Comparison of ENCODE assay signal across 8 cellular contexts in genomic region chr3:126752303-126753190, GRCh38. TPM values are rescaled to one million over a fixed set of nuclear protein-coding genes. Genes with fewer than 3 reads are reported as not detected.
DNase-seq lines count a peak whose midpoint lies in the region; ATAC-seq, FAIRE-seq and TF ChIP-seq lines count a peak whose summit lies in the region.

No MANE protein-coding gene starts in this region.

- H3K4me1 Mint-ChIP-seq in CD4-positive, alpha-beta T cell (ENCODE audit: low read depth): peaks cover 8% of the 10 kb centered on the region

- CTCF ChIA-PET in CD4-positive, alpha-beta T cell (lab: Charles Lee): interaction anchor here (1.2 kb wide), 1 partner anchor 792 kb away, joined by 3 read pairs; no protein-coding TSS in a partner anchor
- CTCF ChIA-PET in K562 (lab: Yijun Ruan, JAX; ENCODE audit: low intra/inter-chr PET ratio): interaction anchor here (2.2 kb wide), 1 partner anchor 230 kb away, joined by 17 read pairs; the partner anchor contains the start of gene PLXNA1

- intact Hi-C loops in CD4-positive, alpha-beta T cell (cut with DNase I, micrococcal nuclease): loop anchor here in 1 of 2 experiments (2.0 to 5.0 kb wide), 2 partner anchors 705 to 792 kb away; no protein-coding TSS in a partner anchor
- intact Hi-C loops in K562 (cut with micrococcal nuclease): loop anchor here (1.0 to 5.0 kb wide), 3 partner anchors 75 to 230 kb away; no protein-coding TSS in a partner anchor

- H3K27me3 ChIP-seq in CD4-positive, alpha-beta T cell (ENCODE audit: control insufficient read depth, insufficient read depth, low read length): no peaks in the 10 kb centered on the region
- H3K27me3 ChIP-seq in K562 (ENCODE audit: control insufficient read depth in 2 of 2, insufficient read depth in 2 of 2, low read length in 2 of 2) (no peaks in the 10 kb centered on the region), iPS DF 6.9 (ENCODE audit: control insufficient read depth, insufficient read depth, low read length) (no peaks in the 10 kb centered on the region), skeletal muscle satellite cell (ENCODE audit: control insufficient read depth, insufficient read depth, low read length) (no peaks in the 10 kb centered on the region)

- H3K4me3 ChIP-seq in K562 (no peak overlapping the region), iPS DF 6.9 (ENCODE audit: low read length) (no peak overlapping the region), skeletal muscle satellite cell (ENCODE audit: low read length) (no peak overlapping the region)

- H3K4me1 ChIP-seq in K562 (replicated peaks in 1 of 2; ENCODE audit: control insufficient read depth in 2 of 2, insufficient read depth in 2 of 2, low read length in 2 of 2) (peaks cover 4% of the 10 kb centered on the region in 2 experiments; a peak in 4 of 5 replicates), iPS DF 6.9 (ENCODE audit: control insufficient read depth, insufficient read depth, low read length) (peaks cover 8% of the 10 kb centered on the region), skeletal muscle satellite cell (ENCODE audit: control insufficient read depth, insufficient read depth, low read length) (peaks cover 3% of the 10 kb centered on the region)

- H3K9me3 ChIP-seq in CD4-positive, alpha-beta T cell (ENCODE audit: control insufficient read depth, low read length): no peaks in the 10 kb centered on the region
- H3K9me3 ChIP-seq in K562 (replicated peaks; ENCODE audit: control insufficient read depth, insufficient read depth, low read depth, low read length) (no peaks in the 10 kb centered on the region), iPS DF 6.9 (ENCODE audit: control insufficient read depth, insufficient read depth, low read length) (no peaks in the 10 kb centered on the region), skeletal muscle satellite cell (replicated peaks; ENCODE audit: low read length) (no peaks in the 10 kb centered on the region)

- ATAC-seq in CD4-positive, alpha-beta T cell (ENCODE audit: poor library complexity): no peak
- ATAC-seq in GM19463 (IDR thresholded peaks at IDR 0.05; ENCODE audit: unreplicated experiment): peak; percentile 68
- ATAC-seq in K562: peak; percentile 100
- ATAC-seq in HG03354 (IDR thresholded peaks at IDR 0.05; ENCODE audit: poor library complexity, severe bottlenecking, unreplicated experiment): no peak

- no peak for TF ChIP-seq POLR2A in K562 (conservative IDR thresholded peaks at IDR 0.05)

- H2AFZ ChIP-seq in K562 (ENCODE audit: low read depth, low read length): 0 out of 2 replicates have a peak overlapping the region, but pooled peaks have one; percentile 40

- no peak overlapping the region for H3K4me3 Mint-ChIP-seq in CD4-positive, alpha-beta T cell

- H3K27me3 Mint-ChIP-seq in CD4-positive, alpha-beta T cell: no peaks in the 10 kb centered on the region

- TF ChIP-seq CTCF in CD4-positive, alpha-beta T cell (IDR thresholded peaks at IDR 0.05): peak; percentile 35
- TF ChIP-seq CTCF in K562 (IDR thresholded peaks at IDR 0.05 in 2 of 3, conservative IDR thresholded peaks at IDR 0.05 in 1 of 3; ENCODE audit: insufficient read depth in 2 of 3, low read depth in 1 of 3, low read length in 3 of 3): peak; percentile 85 to 86 (median 85)

- H3K9me1 ChIP-seq in K562 (ENCODE audit: control insufficient read depth, insufficient read depth, low read length): no peaks in the 10 kb centered on the region

- DNase-seq in CD4-positive, alpha-beta T cell: peak in 9 of 10 experiments; percentile 6 to 39 (median 19)
- peak; percentile 53 for DNase-seq in NCI-H1092 (lab: John Stamatoyannopoulos, UW)
- peak; percentile 16 to 67 for DNase-seq in SW 1271 (lab: John Stamatoyannopoulos, UW)
- peak; percentile 66 to 76 (median 70) for DNase-seq in K562 (ENCODE audit: extremely low read depth in 1 of 4, low spot score in 3 of 4)
- peak; percentile 84 for DNase-seq in iPS DF 6.9 (ENCODE audit: low read depth, low spot score)

- in situ Hi-C loops in K562 (cut with MboI): loop anchor here (5.0 kb wide), 1 partner anchor 225 kb away; no protein-coding TSS in a partner anchor

- 45% methylated on average over 8 of the region's 15 CpGs for WGBS in K562 (ENCODE audit: insufficient coverage, low coverage, missing lambda C conversion rate)
- WGBS in iPS DF 6.9 (ENCODE audit: insufficient coverage, insufficient read length): no CpG with 5 or more reads among the region's 15 CpGs

- H3K27ac ChIP-seq in CD4-positive, alpha-beta T cell (ENCODE audit: low read depth, low read length): no peak overlapping the region
- H3K27ac ChIP-seq in K562 (ENCODE audit: extremely low read depth, low read depth, low read length) (no peak overlapping the region; the same call in 2 of the 3 replicates), iPS DF 6.9 (ENCODE audit: low read length) (no peak overlapping the region)

- no TSS peak for BruUV-seq in K562 (replicated peaks; lab: Mats Ljungman, UMichigan)

- no peaks in the 10 kb centered on the region for H4K20me1 ChIP-seq in K562 (replicated peaks; ENCODE audit: control insufficient read depth, insufficient read depth, low read length)

- no peak for TF ChIP-seq EP300 in K562 (IDR thresholded peaks at IDR 0.05; ENCODE audit: low read length)

- H3K4me2 ChIP-seq in K562 (ENCODE audit: insufficient read depth, low read length) (no peak overlapping the region), skeletal muscle satellite cell (ENCODE audit: low read length) (no peak overlapping the region)

- POLR2A ChIA-PET in CD4-positive, alpha-beta T cell (lab: Charles Lee): no interaction called here
- POLR2A ChIA-PET in K562 (lab: Yijun Ruan, JAX): interaction anchor here (0.6 to 1.1 kb wide), 2 partner anchors 171 to 172 kb away, joined by 3 read pairs; no protein-coding TSS in a partner anchor

- peaks cover 5% of the 10 kb centered on the region for H3K36me3 Mint-ChIP-seq in CD4-positive, alpha-beta T cell (ENCODE audit: low read depth)

- no peaks in the 10 kb centered on the region for H3K79me2 ChIP-seq in K562 (ENCODE audit: control insufficient read depth, insufficient read depth, low read length)

- H3K36me3 ChIP-seq in K562 (ENCODE audit: control insufficient read depth, insufficient read depth, low read length) (no peaks in the 10 kb centered on the region; the same call in 2 of the 3 replicates), iPS DF 6.9 (ENCODE audit: control insufficient read depth, insufficient read depth, low read length) (no peaks in the 10 kb centered on the region), skeletal muscle satellite cell (ENCODE audit: insufficient read depth, low read length) (no peaks in the 10 kb centered on the region)

- no peaks in the 10 kb centered on the region for H3K9me3 Mint-ChIP-seq in CD4-positive, alpha-beta T cell

- no peak overlapping the region for H3K27ac Mint-ChIP-seq in CD4-positive, alpha-beta T cell

- FAIRE-seq in K562 (lab: Jason Lieb, UNC): peak; percentile 80

- peak; percentile 85 to 92 for TF ChIP-seq RAD21 in K562 (CRISPR knock-in tag; conservative IDR thresholded peaks at IDR 0.05 in 1 of 2, IDR thresholded peaks at IDR 0.05 in 1 of 2)

- no peak overlapping the region for H3K9ac ChIP-seq in K562 (ENCODE audit: insufficient read depth in 1 of 2, low read depth in 2 of 2, low read length in 2 of 2)
- peak overlapping the region; percentile 45 for H3K9ac ChIP-seq in skeletal muscle satellite cell (ENCODE audit: low read depth, low read length)

TF ChIP-seq in K562, 482 proteins besides CTCF, POLR2A, EP300 and RAD21 (continues in another document):
- TF ChIP-seq MYC (IDR thresholded peaks at IDR 0.05; ENCODE audit: low read depth, low read length) (peak; percentile 47; the same call in 1 of the 2 replicates), MYC (CRISPR knock-in tag; IDR thresholded peaks at IDR 0.05; ENCODE audit: borderline replicate concordance, low read depth) (no peak), L3MBTL2 (IDR thresholded peaks at IDR 0.05) (peak; percentile 42; the same call in 1 of the 2 replicates), YBX1 (IDR thresholded peaks at IDR 0.05) (no peak), ATF7 (IDR thresholded peaks at IDR 0.05) (0 out of 2 replicates have a peak, but pooled peaks have one; percentile 21), ZNF644 (tag; IDR thresholded peaks at IDR 0.05; ENCODE audit: low read depth) (no peak), RUNX1 (IDR thresholded peaks at IDR 0.05; ENCODE audit: low read depth) (no peak), MAFK (IDR thresholded peaks at IDR 0.05; ENCODE audit: low read length) (0 out of 2 replicates have a peak, but pooled peaks have one; percentile 17), FOS (IDR thresholded peaks at IDR 0.05; ENCODE audit: extremely low read depth, insufficient read length) (no peak), NRF1 (conservative IDR thresholded peaks at IDR 0.05 in 1 of 2, IDR thresholded peaks at IDR 0.05 in 1 of 2) (peak in 1 of 2 experiments; percentile 19; a peak in 2 of 4 replicates), TOE1 (IDR thresholded peaks at IDR 0.05; ENCODE audit: borderline replicate concordance) (0 out of 2 replicates have a peak, but pooled peaks have one; percentile 20), TOE1 (CRISPR knock-in tag; IDR thresholded peaks at IDR 0.05; ENCODE audit: borderline replicate concordance, low read depth) (no peak), STAG1 (CRISPR knock-in tag; IDR thresholded peaks at IDR 0.05; ENCODE audit: borderline replicate concordance) (peak; percentile 52; the same call in 1 of the 2 replicates), EWSR1 (IDR thresholded peaks at IDR 0.05; ENCODE audit: borderline replicate concordance, low read depth, partially characterized antibody) (no peak), CC2D1A (IDR thresholded peaks at IDR 0.05) (peak; percentile 22; the same call in 1 of the 2 replicates)

RNA-seq across cellular contexts. Expression of gene CHCHD6, which starts 48.5 kb away (rescaled TPM):
- total RNA-seq in CD4-positive, alpha-beta T cell: 1 to 10 TPM; 8.7 to 9.3 TPM
- total RNA-seq in K562 (2011; cell fraction: chromatin; rRNA removed; ENCODE audit: low replicate concordance): 8.7 and 19.3 TPM in 2 replicates
- total RNA-seq in K562 (2011; cell fraction: nucleolus; rRNA removed): 11.3 and 16.2 TPM in 2 replicates
- 8.1 and 12.4 TPM in 2 replicates for total RNA-seq in K562 (2011; cell fraction: nucleoplasm; rRNA removed)
- 13.8 and 18.9 TPM in 2 replicates for total RNA-seq in K562 (2014; rRNA removed)
- total RNA-seq in K562 (2014; rRNA removed; fragmentation: Illumina TruSeq; extraction: Trizol): 3.9 and 5.0 TPM in 2 replicates
- total RNA-seq in K562 (2015; rRNA removed; fragmentation: Illumina TruSeq; extraction: Trizol): 9.6 and 10.9 TPM in 2 replicates
- 16.5 and 18.6 TPM in 2 replicates for total RNA-seq in K562 (2021)
- 15.2 and 21.4 TPM in 2 replicates for polyA plus RNA-seq in K562 (2011; rRNA removed)
- polyA plus RNA-seq in K562 (2011; cell fraction: cytosol; rRNA removed): 18.7 and 21.5 TPM in 2 replicates
- polyA plus RNA-seq in K562 (2011; cell fraction: nucleus; rRNA removed): 9.4 and 10.1 TPM in 2 replicates
- 17.4 and 79.0 TPM in 2 replicates for polyA plus RNA-seq in K562 (2012)
- 7.6 and 10.4 TPM in 2 replicates for polyA plus RNA-seq in K562 (2014; fragmentation: Illumina TruSeq; extraction: Trizol)
- polyA plus RNA-seq in K562 (2014; fragmentation: Nextera tagmentation; extraction: Ambion mirVana): 1 to 10 TPM; 4.6 to 5.7 TPM
- polyA plus RNA-seq in K562 (2014; rRNA removed): 18.6 and 28.4 TPM in 2 replicates
- 4.3 and 4.9 TPM in 2 replicates for polyA minus RNA-seq in K562 (2011; rRNA and poly(A)+ RNA removed)
- 5.0 and 6.1 TPM in 2 replicates for polyA minus RNA-seq in K562 (2011; cell fraction: cytosol; rRNA and poly(A)+ RNA removed)
- 6.9 and 9.9 TPM in 2 replicates for polyA minus RNA-seq in K562 (2011; cell fraction: nucleus; rRNA and poly(A)+ RNA removed)
- 12.7 and 13.3 TPM in 2 replicates for total RNA-seq in skeletal muscle satellite cell (2012; rRNA removed)

Comparison
In these comparisons a context has a peak if more than half of its experiments do, and no peak if none do; other contexts are left out.
1. ATAC-seq: peak in GM19463 (single experiment) and K562 (single experiment); none in CD4-positive, alpha-beta T cell (single experiment) and HG03354 (single experiment).
2. DNase-seq: peak in every context shown above with its lines; median percentile 84 in iPS DF 6.9; 70 in K562; 53 in NCI-H1092; 42 in SW 1271; 19 in CD4-positive, alpha-beta T cell.